In genomic region chr3:9302425-9303181, GRCh38 we compare ENCODE assay signal across 8 cellular contexts. TPM values are rescaled to one million over a fixed set of nuclear protein-coding genes. Genes with fewer than 3 reads are reported as not detected.
DNase-seq lines count a peak whose midpoint lies in the region; ATAC-seq and TF ChIP-seq lines count a peak whose summit lies in the region.

No MANE protein-coding gene starts in this region.

- DNase-seq in BJ (ENCODE audit: low read depth): no peak
- DNase-seq in HK-2 (ENCODE audit: unreplicated experiment): peak; percentile 65
- DNase-seq in NOMO-1 treated with dmso at 0.1 percent for 144 hours (lab: John Stamatoyannopoulos, UW; ENCODE audit: unreplicated experiment): peak; percentile 55
- peak; percentile 73 for DNase-seq in activated T-cell treated with anti-CD3 and anti-CD28 coated beads for 1 hour (ENCODE audit: low read depth)
- peak; percentile 94 for DNase-seq in epithelial cell of esophagus (ENCODE audit: low read depth)
- DNase-seq in middle frontal gyrus (ENCODE audit: extremely low spot score, low spot score): peak; percentile 76
- DNase-seq in stimulated activated CD8-positive, alpha-beta memory T cell treated with anti-CD3 and anti-CD28 coated beads, Interleukin-2, amount 100 ng/mL, for 1 hour (ENCODE audit: low read depth in 2 of 2): peak; percentile 55 to 57

- no peaks in the 10 kb centered on the region for H3K27me3 ChIP-seq in BJ (ENCODE audit: control insufficient read depth, insufficient read depth, low read length)

- CTCF ChIA-PET in BJ (lab: Yijun Ruan, JAX): interaction anchor here (0.5 to 4.3 kb wide), 41 partner anchors 8 to 639 kb away, joined by 3 to 28 read pairs (median 4); partner anchors contain the start of gene OXTR

- TF ChIP-seq CTCF in BJ (IDR thresholded peaks at IDR 0.05; ENCODE audit: insufficient read depth, low read depth, low read length) (peak; percentile 91), epithelial cell of esophagus (IDR thresholded peaks at IDR 0.05; ENCODE audit: insufficient read depth, low read depth, low read length, missing control alignments) (peak; percentile 90)

- POLR2A ChIA-PET in BJ (lab: Charles Lee): no interaction called here

- H3K4me3 ChIP-seq in BJ (ENCODE audit: low read depth, low read length) (no peak overlapping the region), epithelial cell of esophagus (ENCODE audit: low read length) (peak overlapping the region; percentile 36)

- no peaks in the 10 kb centered on the region for H3K36me3 ChIP-seq in BJ (ENCODE audit: control insufficient read depth, insufficient read depth, low read length)

- peak; percentile 90 for ATAC-seq in GM19324 (IDR thresholded peaks at IDR 0.05; ENCODE audit: low FRiP score, unreplicated experiment)

RNA-seq across cellular contexts. Expression of gene SRGAP3, which starts 53.2 kb away (rescaled TPM):
- 0.65 and 0.75 TPM in 2 replicates for polyA plus RNA-seq in BJ (2011; rRNA removed)
- 0.46 and 1.5 TPM in 2 replicates for polyA minus RNA-seq in BJ (2011; rRNA and poly(A)+ RNA removed)
